Comparison of ENCODE assay signal across 9 cellular contexts in the genomic region with DNA sequence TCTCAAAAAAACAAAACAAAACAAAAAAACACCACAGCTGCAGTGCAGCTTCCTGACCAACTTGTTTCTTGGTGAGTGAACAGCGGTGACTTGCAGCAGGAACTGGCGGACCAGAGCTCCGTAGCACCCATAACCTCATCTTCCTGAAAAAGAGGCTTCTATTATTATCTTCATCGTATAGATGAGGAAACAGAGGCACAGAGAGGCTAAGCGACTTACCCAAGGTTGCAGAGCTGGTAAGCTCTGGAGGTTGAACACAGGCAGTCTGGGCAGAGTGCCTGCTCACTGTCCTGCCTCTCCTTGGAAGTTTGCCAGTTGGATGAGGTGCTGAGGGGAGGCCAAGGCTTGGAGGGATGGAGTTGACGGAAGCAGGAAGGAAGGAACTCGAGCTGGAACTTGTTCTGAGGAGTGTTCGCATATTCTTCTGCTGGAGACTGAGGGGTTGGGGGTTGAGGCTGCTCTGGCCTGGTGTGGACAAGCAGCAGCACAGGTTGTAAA. TPM values are rescaled to one million over a fixed set of nuclear protein-coding genes. Genes with fewer than 3 reads are reported as not detected.
DNase-seq lines count a peak whose midpoint lies in the region; ATAC-seq and TF ChIP-seq lines count a peak whose summit lies in the region.
"Had no signal": no experiment of that assay in that cellular context is flagged by ENCODE, and none has a peak within 500 bp of the region (broad histone marks: within the 10 kb centered on the region; RNA-seq: fewer than 3 reads in every experiment).

No MANE protein-coding gene starts in this region.

- no peaks in the 10 kb centered on the region for H3K36me3 Mint-ChIP-seq in stimulated activated naive CD8-positive, alpha-beta T cell treated with anti-CD3 and anti-CD28 coated beads, Interleukin-15, Interleukin-2, amounts not matched to agents 100 ng/mL and 50 ng/mL, for 24 hours (ENCODE audit: low read depth)

- H3K9me3 Mint-ChIP-seq in stimulated activated naive CD8-positive, alpha-beta T cell treated with anti-CD3 and anti-CD28 coated beads, Interleukin-15, Interleukin-2, amounts not matched to agents 100 ng/mL and 50 ng/mL, for 24 hours = no peaks in the 10 kb centered on the region
- no peaks in the 10 kb centered on the region for H3K9me3 Mint-ChIP-seq in stimulated activated naive CD8-positive, alpha-beta T cell treated with anti-CD3 and anti-CD28 coated beads, Interleukin-15, amount 100 ng/mL, for 72 hours

- DNase-seq in stimulated activated naive CD8-positive, alpha-beta T cell treated with anti-CD3 and anti-CD28 coated beads, Interleukin-15, amount 100 ng/mL, for 72 hours = no peak
- DNase-seq in esophagus squamous epithelium (lab: John Stamatoyannopoulos, UW) = no peak
- no peak for DNase-seq in SKM-1 (lab: John Stamatoyannopoulos, UW; ENCODE audit: unreplicated experiment)
- no peak for DNase-seq in NCI-H1930 (lab: John Stamatoyannopoulos, UW)
- no peak for DNase-seq in uterus
- DNase-seq: mesendoderm had no signal

- no peaks in the 10 kb centered on the region for H4K20me1 ChIP-seq in OCI-LY3 (ENCODE audit: insufficient read depth, low read length)

- H3K9ac ChIP-seq in OCI-LY3 (ENCODE audit: low read length) = no peak overlapping the region

- WGBS in esophagus squamous epithelium, 2 donors = 15 to 18% methylated on average over 8 of the region's 8 CpGs

- H3K27me3 ChIP-seq in OCI-LY3 (ENCODE audit: low read depth, low read length) (no peaks in the 10 kb centered on the region), esophagus squamous epithelium (no peaks in the 10 kb centered on the region), uterus (no peaks in the 10 kb centered on the region)

- peaks cover 31% of the 10 kb centered on the region for H3K4me1 Mint-ChIP-seq in stimulated activated naive CD8-positive, alpha-beta T cell treated with anti-CD3 and anti-CD28 coated beads, Interleukin-15, Interleukin-2, amounts not matched to agents 100 ng/mL and 50 ng/mL, for 24 hours (ENCODE audit: low read depth)
- H3K4me1 Mint-ChIP-seq in stimulated activated naive CD8-positive, alpha-beta T cell treated with anti-CD3 and anti-CD28 coated beads, Interleukin-15, amount 100 ng/mL, for 72 hours = peaks cover 44% of the 10 kb centered on the region

- no peaks in the 10 kb centered on the region for H3K36me3 ChIP-seq in OCI-LY3 (replicated peaks; ENCODE audit: low read depth, low read length)
- H3K36me3 ChIP-seq in esophagus squamous epithelium = no peaks in the 10 kb centered on the region
- no peaks in the 10 kb centered on the region for H3K36me3 ChIP-seq in uterus

- H3K4me1 ChIP-seq in OCI-LY3 (ENCODE audit: low read length) (peaks cover 66% of the 10 kb centered on the region), esophagus squamous epithelium (peaks cover 6 to 20% (median 10%) of the 10 kb centered on the region in 3 donors), uterus (no peaks in the 10 kb centered on the region)

- no peak for ATAC-seq in stimulated activated naive CD8-positive, alpha-beta T cell treated with anti-CD3 and anti-CD28 coated beads, Interleukin-15, amount 100 ng/mL, for 72 hours
- no peak for ATAC-seq in GM18519 (IDR thresholded peaks at IDR 0.05; ENCODE audit: low FRiP score, unreplicated experiment)

- no peak overlapping the region for H3K4me3 ChIP-seq in OCI-LY3 (ENCODE audit: low read length)
- no peak overlapping the region for H3K4me3 ChIP-seq in esophagus squamous epithelium
- no peak overlapping the region for H3K4me3 ChIP-seq in uterus

- no peak overlapping the region for H3K4me3 Mint-ChIP-seq in stimulated activated naive CD8-positive, alpha-beta T cell treated with anti-CD3 and anti-CD28 coated beads, Interleukin-15, Interleukin-2, amounts not matched to agents 100 ng/mL and 50 ng/mL, for 24 hours
- H3K4me3 Mint-ChIP-seq in stimulated activated naive CD8-positive, alpha-beta T cell treated with anti-CD3 and anti-CD28 coated beads, Interleukin-15, amount 100 ng/mL, for 72 hours = no peak overlapping the region

- peak overlapping the region; percentile 9 for H3K4me2 ChIP-seq in OCI-LY3 (ENCODE audit: low read length)

- TF ChIP-seq CTCF in OCI-LY3 (IDR thresholded peaks at IDR 0.05; ENCODE audit: low read depth, low read length) (no peak), esophagus squamous epithelium (IDR thresholded peaks at IDR 0.05) (no peak), uterus (IDR thresholded peaks at IDR 0.05) (no peak)

- no peak for TF ChIP-seq POLR2A in esophagus squamous epithelium (IDR thresholded peaks at IDR 0.05)
- TF ChIP-seq POLR2A in uterus (IDR thresholded peaks at IDR 0.05) = no peak

- H3K79me2 ChIP-seq in OCI-LY3 (ENCODE audit: low read length) = no peaks in the 10 kb centered on the region

- peaks cover 4% of the 10 kb centered on the region for H3K27me3 Mint-ChIP-seq in stimulated activated naive CD8-positive, alpha-beta T cell treated with anti-CD3 and anti-CD28 coated beads, Interleukin-15, Interleukin-2, amounts not matched to agents 100 ng/mL and 50 ng/mL, for 24 hours
- H3K27me3 Mint-ChIP-seq in stimulated activated naive CD8-positive, alpha-beta T cell treated with anti-CD3 and anti-CD28 coated beads, Interleukin-15, amount 100 ng/mL, for 72 hours = no peaks in the 10 kb centered on the region

- H3K27ac Mint-ChIP-seq in stimulated activated naive CD8-positive, alpha-beta T cell treated with anti-CD3 and anti-CD28 coated beads, Interleukin-15, Interleukin-2, amounts not matched to agents 100 ng/mL and 50 ng/mL, for 24 hours = peak overlapping the region; percentile 1
- H3K27ac Mint-ChIP-seq in stimulated activated naive CD8-positive, alpha-beta T cell treated with anti-CD3 and anti-CD28 coated beads, Interleukin-15, amount 100 ng/mL, for 72 hours = no peak overlapping the region

- H3K9me3 ChIP-seq in OCI-LY3 (ENCODE audit: insufficient read depth, low read length) = no peaks in the 10 kb centered on the region
- no peaks in the 10 kb centered on the region for H3K9me3 ChIP-seq in esophagus squamous epithelium
- H3K9me3 ChIP-seq in uterus = no peaks in the 10 kb centered on the region

- no peak overlapping the region for H3K27ac ChIP-seq in OCI-LY3 (ENCODE audit: low read length)
- H3K27ac ChIP-seq in esophagus squamous epithelium = peak overlapping the region; percentile 26 to 53 (median 28)
- H3K27ac ChIP-seq in uterus = no peak overlapping the region

- intact Hi-C loops in esophagus squamous epithelium (cut with DNase I) = no loop called here
- intact Hi-C loops in uterus (cut with DNase I; ENCODE audit: low total_unique reads) = no loop called here

- no peak overlapping the region; the same call in 1 of the 2 replicates for H2AFZ ChIP-seq in OCI-LY3 (ENCODE audit: low read depth, low read length)

RNA-seq across cellular contexts. Expression of gene CCDC167, which starts 47.9 kb away (rescaled TPM):
- total RNA-seq in esophagus squamous epithelium = 10 to 100 TPM; 16.4 to 77.8 (median 41.6) TPM
- total RNA-seq in uterus = 10 to 100 TPM in 2 of 4 donors, 1 to 10 TPM in 1, not detected in 1; 8.7 to 47.6 (median 18.5) TPM

Comparison
In these comparisons a context has a peak if more than half of its experiments do, and no peak if none do; other contexts are left out.
1. H3K27ac ChIP-seq: peak in esophagus squamous epithelium (4 of 4); none in OCI-LY3 (single experiment) and uterus (0 of 2).